Comparison of ENCODE assay signal across 2 cellular contexts in the genomic region with DNA sequence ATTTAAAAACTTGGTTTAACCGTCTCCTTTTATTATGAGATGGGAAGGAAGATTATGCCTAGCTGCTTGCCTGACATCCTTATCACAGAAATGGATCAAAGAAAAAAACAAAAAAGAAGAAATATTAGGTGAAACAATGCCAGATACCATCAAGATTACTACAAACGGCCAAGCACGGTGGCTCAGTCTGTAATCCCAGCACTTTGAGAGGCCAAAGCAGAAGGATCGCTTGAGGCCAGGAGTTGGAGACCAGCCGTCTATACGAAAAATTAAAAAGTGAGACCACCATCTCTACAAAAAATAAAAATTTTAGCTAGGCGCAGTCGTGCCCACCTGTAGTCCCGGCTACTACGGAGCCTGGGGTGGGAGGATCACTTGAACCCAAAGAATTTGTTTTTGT.
TF ChIP-seq lines count a peak whose summit lies in the region.

No MANE protein-coding gene starts in this region.

TF ChIP-seq in H1, 55 proteins besides CTCF, POLR2A, EP300 and RAD21:
- TF ChIP-seq TBP (IDR thresholded peaks at IDR 0.05; ENCODE audit: low read depth, low read length) = no peak
- TF ChIP-seq SIN3A (conservative IDR thresholded peaks at IDR 0.05 in 1 of 2, IDR thresholded peaks at IDR 0.05 in 1 of 2; ENCODE audit: low read depth in 1 of 2, low read length in 2 of 2) = no peak
- TF ChIP-seq HDAC2 (IDR thresholded peaks at IDR 0.05; ENCODE audit: borderline replicate concordance in 1 of 2, low read depth in 2 of 2, low read length in 2 of 2) = no peak
- no peak for TF ChIP-seq SP1 (IDR thresholded peaks at IDR 0.05; ENCODE audit: low read depth, low read length)
- TF ChIP-seq HDAC6 (IDR thresholded peaks at IDR 0.05; ENCODE audit: low read depth, low read length) = no peak
- no peak for TF ChIP-seq EZH2 (IDR thresholded peaks at IDR 0.05; ENCODE audit: low read depth, low read length, severe bottlenecking)
- TF ChIP-seq SUZ12 (IDR thresholded peaks at IDR 0.05; ENCODE audit: low read length) = no peak
- no peak for TF ChIP-seq RBBP5 (IDR thresholded peaks at IDR 0.05; ENCODE audit: borderline replicate concordance, low read depth, low read length)
- no peak for TF ChIP-seq CEBPB (IDR thresholded peaks at IDR 0.05; ENCODE audit: low read depth, low read length)
- no peak for TF ChIP-seq SAP30 (IDR thresholded peaks at IDR 0.05; ENCODE audit: insufficient read depth, insufficient replicate concordance, low read length)
- no peak for TF ChIP-seq RNF2 (IDR thresholded peaks at IDR 0.05; ENCODE audit: borderline replicate concordance, low read depth, low read length, missing control alignments, poor library complexity, severe bottlenecking)
- TF ChIP-seq RFX5 (IDR thresholded peaks at IDR 0.05; ENCODE audit: borderline replicate concordance, low read depth, low read length) = no peak
- TF ChIP-seq NANOG (IDR thresholded peaks at IDR 0.05; ENCODE audit: insufficient read depth, low read depth, low read length, poor library complexity, severe bottlenecking) = no peak
- TF ChIP-seq, protein P1, sequence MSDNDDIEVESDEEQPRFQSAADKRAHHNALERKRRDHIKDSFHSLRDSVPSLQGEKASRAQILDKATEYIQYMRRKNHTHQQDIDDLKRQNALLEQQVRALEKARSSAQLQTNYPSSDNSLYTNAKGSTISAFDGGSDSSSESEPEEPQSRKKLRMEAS (IDR thresholded peaks at IDR 0.05) = no peak
- TF ChIP-seq SIX5 (IDR thresholded peaks at IDR 0.05; ENCODE audit: low read depth, low read length) = no peak
- no peak for TF ChIP-seq SP2 (IDR thresholded peaks at IDR 0.05; ENCODE audit: low read length)
- no peak for TF ChIP-seq POLR2AphosphoS5 (IDR thresholded peaks at IDR 0.05; ENCODE audit: low read depth, low read length)
- no peak for TF ChIP-seq ASH2L (IDR thresholded peaks at IDR 0.05; ENCODE audit: low read length)
- TF ChIP-seq CHD1 (IDR thresholded peaks at IDR 0.05; ENCODE audit: low read depth, low read length) = no peak

TF ChIP-seq in HEK293T, 16 proteins besides CTCF, POLR2A, EP300 and RAD21:
- TF ChIP-seq FOXK2 (IDR thresholded peaks at IDR 0.05) = no peak
- TF ChIP-seq, protein P2, sequence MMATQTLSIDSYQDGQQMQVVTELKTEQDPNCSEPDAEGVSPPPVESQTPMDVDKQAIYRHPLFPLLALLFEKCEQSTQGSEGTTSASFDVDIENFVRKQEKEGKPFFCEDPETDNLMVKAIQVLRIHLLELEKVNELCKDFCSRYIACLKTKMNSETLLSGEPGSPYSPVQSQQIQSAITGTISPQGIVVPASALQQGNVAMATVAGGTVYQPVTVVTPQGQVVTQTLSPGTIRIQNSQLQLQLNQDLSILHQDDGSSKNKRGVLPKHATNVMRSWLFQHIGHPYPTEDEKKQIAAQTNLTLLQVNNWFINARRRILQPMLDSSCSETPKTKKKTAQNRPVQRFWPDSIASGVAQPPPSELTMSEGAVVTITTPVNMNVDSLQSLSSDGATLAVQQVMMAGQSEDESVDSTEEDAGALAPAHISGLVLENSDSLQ (IDR thresholded peaks at IDR 0.05) = no peak
- TF ChIP-seq ARNT (IDR thresholded peaks at IDR 0.05) = no peak
- no peak for TF ChIP-seq LEF1 (IDR thresholded peaks at IDR 0.05; ENCODE audit: borderline replicate concordance)
